ENCODE assay signal across 19 cellular contexts in genomic region chr12:120103371-120103770, GRCh38. TPM values are rescaled to one million over a fixed set of nuclear protein-coding genes. Genes with fewer than 3 reads are reported as not detected.
DNase-seq lines count a peak whose midpoint lies in the region; ATAC-seq, FAIRE-seq and TF ChIP-seq lines count a peak whose summit lies in the region.
"Had no signal": no experiment of that assay in that cellular context is flagged by ENCODE, and none has a peak within 500 bp of the region (broad histone marks: within the 10 kb centered on the region; RNA-seq: fewer than 3 reads in every experiment).

No MANE protein-coding gene starts in this region.

- H3K23me2 ChIP-seq in H1 (ENCODE audit: low read depth, low read length), result no peaks in the 10 kb centered on the region

- no peaks in the 10 kb centered on the region for H3K9me3 Mint-ChIP-seq in Caco-2 (ENCODE audit: unreplicated experiment)
- peaks cover 0 to 4% (median 0%) of the 10 kb centered on the region in 8 donors for H3K9me3 Mint-ChIP-seq in CD4-positive, alpha-beta memory T cell
- H3K9me3 Mint-ChIP-seq: HFFc6, IgD-negative memory B cell had no signal

- peaks cover 6 to 18% of the 10 kb centered on the region in 2 experiments for H4K20me1 ChIP-seq in H1 (replicated peaks in 1 of 2; ENCODE audit: control insufficient read depth in 1 of 2, insufficient read depth in 2 of 2, low read length in 2 of 2)
- peaks cover 57% of the 10 kb centered on the region for H4K20me1 ChIP-seq in osteoblast (ENCODE audit: insufficient read depth, low read length)

- H2BK5ac ChIP-seq in H1 (ENCODE audit: low read depth, low read length), result no peak overlapping the region

- peaks cover 7% of the 10 kb centered on the region; the same call in 1 of the 2 replicates for H3K79me1 ChIP-seq in H1 (ENCODE audit: low read depth, low read length)

- no peak for DNase-seq in Caco-2
- DNase-seq in RWPE1 (ENCODE audit: low spot score), result no peak
- no peak for DNase-seq in H1 (ENCODE audit: low read depth in 1 of 2, low spot score in 2 of 2)
- peak; percentile 38 for DNase-seq in osteoblast (ENCODE audit: insufficient read length, low spot score, missing footprints)
- DNase-seq in T1000 (lab: John Stamatoyannopoulos, UW), result no peak
- DNase-seq in epidermal melanocyte (ENCODE audit: insufficient read length, low spot score), result no peak
- no peak for DNase-seq in CD4-positive, alpha-beta memory T cell
- DNase-seq: DMS79 treated with DMSO at 0.1 percent for 48 hours, GF-D8, GM23248, HFFc6, KBM-7 had no signal

- H3K9me3 ChIP-seq in Caco-2, result no peaks in the 10 kb centered on the region
- H3K9me3 ChIP-seq in H1 (ENCODE audit: insufficient read depth in 2 of 2, low read depth in 1 of 2, low read length in 1 of 2), result no peaks in the 10 kb centered on the region
- no peaks in the 10 kb centered on the region for H3K9me3 ChIP-seq in osteoblast (ENCODE audit: low read depth, low read length)
- H3K9me3 ChIP-seq in CD4-positive, alpha-beta memory T cell (ENCODE audit: control insufficient read depth in 1 of 2, low read length in 2 of 2), result no peaks in the 10 kb centered on the region
- H3K9me3 ChIP-seq: BLaER1 treated with 17β-estradiol and CSF1 and Interleukin-3, amounts not matched to agents 10 nM and 100 nM had no signal

- H3K56ac ChIP-seq in H1 (replicated peaks; ENCODE audit: insufficient read length, low read depth, low read length), result no peak overlapping the region

- H3K4me1 Mint-ChIP-seq in Caco-2 (ENCODE audit: low read depth, unreplicated experiment), result peaks cover 21% of the 10 kb centered on the region
- H3K4me1 Mint-ChIP-seq in CD4-positive, alpha-beta memory T cell, result peaks cover 21 to 62% (median 30%) of the 10 kb centered on the region in 4 donors

- no peaks in the 10 kb centered on the region for H3K27me3 Mint-ChIP-seq in Caco-2 (ENCODE audit: insufficient read depth, unreplicated experiment)
- H3K27me3 Mint-ChIP-seq in CD4-positive, alpha-beta memory T cell, result no peaks in the 10 kb centered on the region
- H3K27me3 Mint-ChIP-seq: B cell, IgD-negative memory B cell had no signal

- no peak for TF ChIP-seq EP300 in H1 (IDR thresholded peaks at IDR 0.05; ENCODE audit: borderline replicate concordance in 1 of 2, low read depth in 2 of 2, low read length in 2 of 2)

- no peak overlapping the region for H3K4ac ChIP-seq in H1 (replicated peaks; ENCODE audit: insufficient read length, low read depth, low read length)

- intact Hi-C loops in Caco-2 (cut with micrococcal nuclease; ENCODE audit: unreplicated experiment), result no loop called here
- intact Hi-C loops in CD4-positive, alpha-beta memory T cell (cut with micrococcal nuclease), result no loop called here

- H2AFZ ChIP-seq in H1 (ENCODE audit: low read length) (no peak overlapping the region), osteoblast (ENCODE audit: low read length) (no peak overlapping the region)
- H2AFZ ChIP-seq: GM23248 had no signal

- 0 out of 2 replicates have a peak overlapping the region, but pooled peaks have one; percentile 18 for H2BK15ac ChIP-seq in H1 (ENCODE audit: low read length)

- no peak overlapping the region for H3K23ac ChIP-seq in H1 (ENCODE audit: insufficient read length)

- no peak overlapping the region for H3K9ac ChIP-seq in H1 (replicated peaks in 1 of 4; ENCODE audit: extremely low read depth in 1 of 4, low read depth in 3 of 4, low read length in 3 of 4)
- H3K9ac ChIP-seq: GM23248 had no signal

- ATAC-seq in HG02885 (IDR thresholded peaks at IDR 0.05; ENCODE audit: poor library complexity, unreplicated experiment), result no peak
- ATAC-seq: HCT116, HepG2 had no signal

- TF ChIP-seq CTCF in Caco-2 (IDR thresholded peaks at IDR 0.05; ENCODE audit: insufficient read depth in 1 of 2, low read depth in 1 of 2, low read length in 1 of 2, severe bottlenecking in 1 of 2, unreplicated experiment in 1 of 2), result no peak
- no peak for TF ChIP-seq CTCF in RWPE1 (conservative IDR thresholded peaks at IDR 0.05; ENCODE audit: low read depth)
- no peak for TF ChIP-seq CTCF in H1 (IDR thresholded peaks at IDR 0.05; ENCODE audit: control extremely low read depth in 1 of 3, insufficient read depth in 1 of 3, low read depth in 1 of 3, low read length in 3 of 3)
- no peak for TF ChIP-seq CTCF in osteoblast (IDR thresholded peaks at IDR 0.05; ENCODE audit: extremely low read depth, low read depth, low read length)

- H3K4me1 ChIP-seq in Caco-2 (peaks cover 29% of the 10 kb centered on the region), H1 (replicated peaks in 1 of 4; ENCODE audit: control insufficient read depth in 3 of 4, insufficient read depth in 4 of 4, low read length in 3 of 4) (peaks cover 0 to 9% (median 5%) of the 10 kb centered on the region in 4 experiments; a peak in 5 of 7 replicates), osteoblast (ENCODE audit: insufficient read depth, low read length) (no peaks in the 10 kb centered on the region)
- peaks cover 31% of the 10 kb centered on the region for H3K4me1 ChIP-seq in CD4-positive, alpha-beta memory T cell (ENCODE audit: insufficient read depth, low read length)

- H3K27ac ChIP-seq in RWPE1 (peak overlapping the region; percentile 39), H1 (ENCODE audit: low read depth, low read length) (no peak overlapping the region), osteoblast (ENCODE audit: low read depth, low read length) (no peak overlapping the region)
- H3K27ac ChIP-seq in CD4-positive, alpha-beta memory T cell (ENCODE audit: low read depth, low read length), result no peak overlapping the region
- H3K27ac ChIP-seq: BLaER1 treated with 17β-estradiol and CSF1 and Interleukin-3, amounts not matched to agents 10 nM and 100 nM; GM23248 had no signal

- no peak for TF ChIP-seq RAD21 in H1 (IDR thresholded peaks at IDR 0.05 in 1 of 2, conservative IDR thresholded peaks at IDR 0.05 in 1 of 2; ENCODE audit: low read depth in 2 of 2, low read length in 2 of 2)

- H3K27me3 ChIP-seq in Caco-2 (replicated peaks; ENCODE audit: control insufficient read depth, insufficient read depth, low read length), result no peaks in the 10 kb centered on the region
- no peaks in the 10 kb centered on the region for H3K27me3 ChIP-seq in H1 (replicated peaks in 1 of 4; ENCODE audit: control insufficient read depth in 3 of 4, extremely low read depth in 1 of 4, insufficient read depth in 3 of 4, low read length in 3 of 4)
- H3K27me3 ChIP-seq in osteoblast (ENCODE audit: insufficient read depth, low read length), result no peaks in the 10 kb centered on the region
- no peaks in the 10 kb centered on the region for H3K27me3 ChIP-seq in CD4-positive, alpha-beta memory T cell (ENCODE audit: insufficient read depth, low read length)
- H3K27me3 ChIP-seq: BLaER1 treated with 17β-estradiol and CSF1 and Interleukin-3, amounts not matched to agents 10 nM and 100 nM had no signal

- no peak overlapping the region for H2AK5ac ChIP-seq in H1 (ENCODE audit: low read depth, low read length)

- no peak overlapping the region for H4K91ac ChIP-seq in H1 (replicated peaks; ENCODE audit: insufficient read length, low read length)

- H2BK12ac ChIP-seq in H1 (ENCODE audit: low read depth, low read length), result no peak overlapping the region

- H2BK120ac ChIP-seq in H1 (replicated peaks; ENCODE audit: low read depth, low read length), result no peak overlapping the region

- H4K5ac ChIP-seq in H1 (ENCODE audit: insufficient read length, low read depth, low read length), result no peak overlapping the region

- BruUV-seq in Caco-2 (replicated peaks; lab: Mats Ljungman, UMichigan), result no TSS peak

- peak overlapping the region; percentile 41; the same call in 1 of the 2 replicates for H4K8ac ChIP-seq in H1 (ENCODE audit: extremely low read depth, insufficient read depth, low read length)

- H3K4me2 ChIP-seq in H1 (ENCODE audit: insufficient read depth in 1 of 2, low read depth in 2 of 2, low read length in 2 of 2), result no peak overlapping the region
- H3K4me2 ChIP-seq in osteoblast (ENCODE audit: insufficient read depth, low read length), result no peak overlapping the region

- no peak overlapping the region for H3K18ac ChIP-seq in H1 (ENCODE audit: extremely low read depth, low read length)

- POLR2A ChIA-PET in Caco-2 (lab: Charles Lee) (no interaction called here), RWPE1 (lab: Yijun Ruan, JAX; ENCODE audit: low non-redundant PET) (no interaction called here), H1 (lab: Charles Lee; ENCODE audit: partially characterized antibody) (interaction anchor here (1.3 to 6.3 kb wide), 7 partner anchors 9 to 97 kb away, joined by 5 to 52 read pairs (median 10); partner anchors contain the start of genes RAB35 and RPLP0)
- POLR2A ChIA-PET in CD4-positive, alpha-beta memory T cell (lab: Charles Lee; ENCODE audit: partially characterized antibody), result interaction anchor here (0.9 kb wide), 1 partner anchor 15 kb away, joined by 4 read pairs; no protein-coding TSS in a partner anchor

- H3K14ac ChIP-seq in H1 (ENCODE audit: insufficient read length), result no peak overlapping the region

- CTCF ChIA-PET in Caco-2 (lab: Charles Lee) (no interaction called here), RWPE1 (lab: Yijun Ruan, JAX) (no interaction called here), H1 (lab: Charles Lee; ENCODE audit: partially characterized antibody) (interaction anchor here (1.1 to 2.6 kb wide), 6 partner anchors 9 to 31 kb away, joined by 3 to 12 read pairs (median 4); partner anchors contain the start of gene RAB35)
- CTCF ChIA-PET in CD4-positive, alpha-beta memory T cell (lab: Charles Lee; ENCODE audit: partially characterized antibody), result no interaction called here

- TF ChIP-seq POLR2A in H1 (IDR thresholded peaks at IDR 0.05; ENCODE audit: control extremely low read depth in 1 of 2, low read depth in 2 of 2, low read length in 2 of 2), result no peak

- H3K27ac Mint-ChIP-seq in Caco-2 (ENCODE audit: unreplicated experiment), result peak overlapping the region; percentile 97
- no peak overlapping the region for H3K27ac Mint-ChIP-seq in CD4-positive, alpha-beta memory T cell
- H3K27ac Mint-ChIP-seq: B cell, HFFc6, IgD-negative memory B cell had no signal

- peaks cover 73% of the 10 kb centered on the region for H3K36me3 Mint-ChIP-seq in Caco-2 (ENCODE audit: insufficient read depth, unreplicated experiment)
- H3K36me3 Mint-ChIP-seq in CD4-positive, alpha-beta memory T cell, result peaks cover 23 to 64% of the 10 kb centered on the region in 2 donors

- H3K4me3 ChIP-seq in Caco-2 (ENCODE audit: low read depth, low read length) (no peak overlapping the region), H1 (ENCODE audit: extremely low read depth in 1 of 4, insufficient read depth in 2 of 4, low read depth in 3 of 4, low read length in 4 of 4) (no peak overlapping the region), osteoblast (ENCODE audit: insufficient read depth, low read length) (no peak overlapping the region)
- H3K4me3 ChIP-seq in CD4-positive, alpha-beta memory T cell (ENCODE audit: low read length in 2 of 2), result no peak overlapping the region
- H3K4me3 ChIP-seq: BLaER1 treated with 17β-estradiol and CSF1 and Interleukin-3, amounts not matched to agents 10 nM and 100 nM; GM23248 had no signal

- no peak for FAIRE-seq in H1 (lab: Jason Lieb, UNC)
- FAIRE-seq: H54, HepG2 had no signal

- H3K36me3 ChIP-seq in Caco-2 (ENCODE audit: control insufficient read depth, insufficient read depth, low read length) (peaks cover 4% of the 10 kb centered on the region), H1 (ENCODE audit: control insufficient read depth in 2 of 4, insufficient read depth in 4 of 4, low read length in 3 of 4) (peaks cover 0 to 12% (median 4%) of the 10 kb centered on the region in 4 experiments; a peak in 6 of 8 replicates), osteoblast (ENCODE audit: insufficient read depth, low read length) (peaks cover 22% of the 10 kb centered on the region)
- H3K36me3 ChIP-seq in CD4-positive, alpha-beta memory T cell (ENCODE audit: insufficient read depth, low read length), result peaks cover 56% of the 10 kb centered on the region

- H3K4me3 Mint-ChIP-seq in Caco-2 (ENCODE audit: unreplicated experiment), result no peak overlapping the region
- H3K4me3 Mint-ChIP-seq in CD4-positive, alpha-beta memory T cell, result no peak overlapping the region
- H3K4me3 Mint-ChIP-seq: B cell, HFFc6, IgD-negative memory B cell had no signal

- peaks cover 0 to 53% of the 10 kb centered on the region in 2 experiments; a peak in 3 of 4 replicates for H3K79me2 ChIP-seq in H1 (ENCODE audit: control insufficient read depth in 1 of 2, insufficient read depth in 2 of 2, low read length in 2 of 2)
- H3K79me2 ChIP-seq in osteoblast (ENCODE audit: insufficient read depth, low read length), result peaks cover 93% of the 10 kb centered on the region

- H2BK20ac ChIP-seq in H1 (ENCODE audit: low read length), result no peak overlapping the region

- 94% methylated on average over 13 of the region's 13 CpGs; no CpG with 5 or more reads in 1 of the 2 experiments for WGBS in H1 (ENCODE audit: extremely low coverage in 1 of 2, insufficient coverage in 1 of 2, insufficient read length in 1 of 2, insufficient replicate concordance in 2 of 2, low coverage in 1 of 2, low lambda C conversion rate in 2 of 2, missing lambda C conversion rate in 1 of 2), 2 experiments

RNA-seq across cellular contexts. Expression of gene RAB35, which starts 13.2 kb away (rescaled TPM):
- 65.1 and 72.0 TPM in 2 replicates for total RNA-seq in Caco-2 (2022)
- total RNA-seq in H1 (2021; fragmentation: NEBNext Ultra II Directional; extraction: Animal tissue kit (Norgen Biotek cat#: 25700)), result 39.0 and 45.7 TPM in 2 replicates
- polyA plus RNA-seq in H1 (2011; rRNA removed), result 33.4 and 45.8 TPM in 2 replicates
- polyA plus RNA-seq in H1 (2011; cell fraction: cytosol; rRNA removed), result 29.0 TPM
- polyA plus RNA-seq in H1 (2011; cell fraction: nucleus; rRNA removed), result 37.5 TPM
- polyA plus RNA-seq in H1 (2012, experiment 1 of 2), result 35.9 to 43.8 TPM (median 40.9 TPM) in 4 replicates
- 38.3 TPM for polyA plus RNA-seq in H1 (2012, experiment 2 of 2)
- polyA plus RNA-seq in H1 (2013, experiment 1 of 2), result 27.7 TPM
- polyA plus RNA-seq in H1 (2013, experiment 2 of 2), result 29.3 TPM
- polyA minus RNA-seq in H1 (2011; rRNA and poly(A)+ RNA removed), result 34.0 and 46.0 TPM in 2 replicates
- polyA minus RNA-seq in H1 (2011; cell fraction: cytosol; rRNA and poly(A)+ RNA removed), result 16.2 TPM
- 12.0 TPM for polyA minus RNA-seq in H1 (2011; cell fraction: nucleus; rRNA and poly(A)+ RNA removed)
- 25.0 and 27.4 TPM in 2 replicates for total RNA-seq in osteoblast
- total RNA-seq in CD4-positive, alpha-beta memory T cell, result 10 to 100 TPM; 66.2 to 71.3 TPM
- polyA plus RNA-seq in CD4-positive, alpha-beta memory T cell, result 10 to 100 TPM; 12.4 to 24.7 TPM

Comparison
In these comparisons a context has a peak if more than half of its experiments do, and no peak if none do; other contexts are left out.
1. POLR2A ChIA-PET loops: an anchor here in H1 (1.3 to 6.3 kb wide) and CD4-positive, alpha-beta memory T cell (0.9 kb wide); none called in Caco-2 and RWPE1.